6 cellular contexts compared by ENCODE assay signal in genomic region chr20:45761966-45762365, GRCh38. TPM values are rescaled to one million over a fixed set of nuclear protein-coding genes. Genes with fewer than 3 reads are reported as not detected.
"Had no signal": no experiment of that assay in that cellular context is flagged by ENCODE, and none has a peak within 500 bp of the region (broad histone marks: within the 10 kb centered on the region; RNA-seq: fewer than 3 reads in every experiment).

No MANE protein-coding gene starts in this region.

RNA-seq across cellular contexts. Expression of gene WFDC3, which starts 29.7 kb away (rescaled TPM):
- total RNA-seq: H9, HT-29 had no signal
- polyA plus RNA-seq: HepG2, IgD-negative memory B cell had no signal

RNA-seq across cellular contexts. Expression of gene SPINT4, which starts 39.8 kb away (rescaled TPM):
- total RNA-seq: GM23338, H4, H9, HepG2, HT-29 had no signal
- polyA plus RNA-seq: GM23338, HepG2, IgD-negative memory B cell had no signal

RNA-seq across cellular contexts. Expression of gene WFDC10B, which starts 57.1 kb away (rescaled TPM):
- total RNA-seq: GM23338, H4, H9, HepG2, HT-29 had no signal
- polyA plus RNA-seq: IgD-negative memory B cell had no signal
